1 cellular context compared by ENCODE assay signal in the genomic region with DNA sequence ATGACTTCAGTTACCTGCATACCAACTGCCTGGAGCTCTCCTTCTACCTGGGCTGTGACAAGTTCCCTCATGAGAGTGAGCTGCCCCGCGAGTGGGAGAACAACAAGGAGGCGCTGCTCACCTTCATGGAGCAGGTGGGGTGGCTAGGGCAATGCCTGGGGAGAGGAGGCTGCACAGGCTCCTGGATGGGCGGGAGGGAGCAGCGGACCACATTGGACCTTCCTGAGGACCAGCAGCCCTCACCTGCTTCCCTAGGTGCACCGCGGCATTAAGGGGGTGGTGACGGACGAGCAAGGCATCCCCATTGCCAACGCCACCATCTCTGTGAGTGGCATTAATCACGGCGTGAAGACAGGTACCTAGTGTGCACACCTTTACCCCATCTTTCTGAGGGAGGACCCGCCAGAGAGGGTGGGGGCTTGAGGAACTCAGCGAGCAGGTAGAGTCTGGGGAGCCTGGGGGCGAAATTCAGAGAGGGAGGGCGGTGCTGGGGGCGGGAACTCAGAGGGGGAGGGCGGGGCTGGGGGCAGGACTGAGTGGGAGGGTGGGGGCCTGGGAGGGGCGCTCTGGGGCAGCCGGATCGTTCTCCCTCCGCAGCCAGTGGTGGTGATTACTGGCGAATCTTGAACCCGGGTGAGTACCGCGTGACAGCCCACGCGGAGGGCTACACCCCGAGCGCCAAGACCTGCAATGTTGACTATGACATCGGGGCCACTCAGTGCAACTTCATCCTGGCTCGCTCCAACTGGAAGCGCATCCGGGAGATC.
TF ChIP-seq lines count a peak whose summit lies in the region.

No MANE protein-coding gene starts in this region.

TF ChIP-seq in HepG2, 621 proteins besides CTCF, POLR2A, EP300 and RAD21:
- TF ChIP-seq GATAD1 (CRISPR knock-in tag; IDR thresholded peaks at IDR 0.05) (no peak), AGO2 (optimal IDR thresholded peaks at IDR 0.05; ENCODE audit: low read depth, low read length) (peak; percentile 3), POLR2G (IDR thresholded peaks at IDR 0.05; ENCODE audit: low read depth, low read length) (0 out of 2 replicates have a peak, but pooled peaks have one; percentile 7)
- TF ChIP-seq, protein P1, sequence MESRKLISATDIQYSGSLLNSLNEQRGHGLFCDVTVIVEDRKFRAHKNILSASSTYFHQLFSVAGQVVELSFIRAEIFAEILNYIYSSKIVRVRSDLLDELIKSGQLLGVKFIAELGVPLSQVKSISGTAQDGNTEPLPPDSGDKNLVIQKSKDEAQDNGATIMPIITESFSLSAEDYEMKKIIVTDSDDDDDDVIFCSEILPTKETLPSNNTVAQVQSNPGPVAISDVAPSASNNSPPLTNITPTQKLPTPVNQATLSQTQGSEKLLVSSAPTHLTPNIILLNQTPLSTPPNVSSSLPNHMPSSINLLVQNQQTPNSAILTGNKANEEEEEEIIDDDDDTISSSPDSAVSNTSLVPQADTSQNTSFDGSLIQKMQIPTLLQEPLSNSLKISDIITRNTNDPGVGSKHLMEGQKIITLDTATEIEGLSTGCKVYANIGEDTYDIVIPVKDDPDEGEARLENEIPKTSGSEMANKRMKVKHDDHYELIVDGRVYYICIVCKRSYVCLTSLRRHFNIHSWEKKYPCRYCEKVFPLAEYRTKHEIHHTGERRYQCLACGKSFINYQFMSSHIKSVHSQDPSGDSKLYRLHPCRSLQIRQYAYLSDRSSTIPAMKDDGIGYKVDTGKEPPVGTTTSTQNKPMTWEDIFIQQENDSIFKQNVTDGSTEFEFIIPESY (CRISPR knock-in tag; IDR thresholded peaks at IDR 0.05) = peak; percentile 86; the same call in 1 of the 2 replicates
- TF ChIP-seq, protein P2, sequence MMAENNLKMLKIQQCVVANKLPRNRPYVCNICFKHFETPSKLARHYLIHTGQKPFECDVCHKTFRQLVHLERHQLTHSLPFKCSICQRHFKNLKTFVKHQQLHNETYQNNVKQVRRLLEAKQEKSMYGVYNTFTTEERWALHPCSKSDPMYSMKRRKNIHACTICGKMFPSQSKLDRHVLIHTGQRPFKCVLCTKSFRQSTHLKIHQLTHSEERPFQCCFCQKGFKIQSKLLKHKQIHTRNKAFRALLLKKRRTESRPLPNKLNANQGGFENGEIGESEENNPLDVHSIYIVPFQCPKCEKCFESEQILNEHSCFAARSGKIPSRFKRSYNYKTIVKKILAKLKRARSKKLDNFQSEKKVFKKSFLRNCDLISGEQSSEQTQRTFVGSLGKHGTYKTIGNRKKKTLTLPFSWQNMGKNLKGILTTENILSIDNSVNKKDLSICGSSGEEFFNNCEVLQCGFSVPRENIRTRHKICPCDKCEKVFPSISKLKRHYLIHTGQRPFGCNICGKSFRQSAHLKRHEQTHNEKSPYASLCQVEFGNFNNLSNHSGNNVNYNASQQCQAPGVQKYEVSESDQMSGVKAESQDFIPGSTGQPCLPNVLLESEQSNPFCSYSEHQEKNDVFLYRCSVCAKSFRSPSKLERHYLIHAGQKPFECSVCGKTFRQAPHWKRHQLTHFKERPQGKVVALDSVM (CRISPR knock-in tag; IDR thresholded peaks at IDR 0.05) = no peak
